ENCODE assay signal across 24 cellular contexts in the genomic region with DNA sequence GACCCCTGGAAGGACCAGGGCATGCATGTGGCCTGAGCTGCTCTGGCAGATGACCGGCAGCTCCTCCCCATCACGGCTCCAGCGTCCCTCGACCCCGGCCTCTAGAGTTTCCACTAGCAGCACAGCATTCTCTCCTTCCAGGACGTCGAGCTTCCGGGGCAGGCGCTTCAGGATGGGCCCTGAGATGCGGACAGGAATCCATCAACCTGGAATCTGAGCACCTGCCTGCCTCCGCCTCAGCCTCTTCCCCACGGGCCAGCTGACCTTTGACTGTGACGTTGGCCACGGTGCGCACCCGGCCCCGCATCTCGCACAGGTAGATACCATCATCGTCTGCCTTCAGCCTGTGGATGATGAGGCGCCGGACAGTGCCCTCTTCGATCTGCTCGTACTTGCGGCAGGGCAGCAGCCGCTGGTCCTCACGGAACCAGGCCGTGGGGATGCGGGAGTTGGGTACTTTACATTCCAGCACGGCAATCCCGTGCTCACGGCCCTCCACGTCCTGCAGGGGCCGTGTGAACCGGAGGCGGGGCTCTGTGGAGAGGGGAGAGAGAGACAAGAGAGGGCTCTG. TPM values are rescaled to one million over a fixed set of nuclear protein-coding genes. Genes with fewer than 3 reads are reported as not detected.
A peak's percentile ranks its signal among the peaks of the same experiment; 100 is the strongest.
DNase-seq lines count a peak whose midpoint lies in the region; ATAC-seq, FAIRE-seq and TF ChIP-seq lines count a peak whose summit lies in the region.
"Had no signal": no experiment of that assay in that cellular context is flagged by ENCODE, and none has a peak within 500 bp of the region (broad histone marks: within the 10 kb centered on the region; RNA-seq: fewer than 3 reads in every experiment).

No MANE protein-coding gene starts in this region.

- intact Hi-C loops in kidney (cut with DNase I) (no loop called here), ascending aorta (cut with DNase I) (no loop called here)

- H4K20me1 ChIP-seq in GM23338 (replicated peaks; ENCODE audit: insufficient read depth) (no peaks in the 10 kb centered on the region), neural progenitor cell (ENCODE audit: low read depth) (peaks cover 26% of the 10 kb centered on the region)

- H3K27ac ChIP-seq in GM23338 (ENCODE audit: low read depth) = no peak overlapping the region
- no peak overlapping the region for H3K27ac ChIP-seq in HEK293 (ENCODE audit: extremely low read depth, low read depth, low read length)
- no peak overlapping the region for H3K27ac ChIP-seq in kidney (ENCODE audit: low read depth in 2 of 2, low read length in 2 of 2)
- no peak overlapping the region for H3K27ac ChIP-seq in neural progenitor cell
- H3K27ac ChIP-seq in ascending aorta = no peak overlapping the region
- H3K27ac ChIP-seq: A549, GM23248, HL-60 had no signal

- FAIRE-seq in kidney (lab: Jason Lieb, UNC) = no peak
- FAIRE-seq: A549, D721Med, G401.6, GM12892, GM19239 had no signal

- H3K27me3 ChIP-seq in GM23338 (ENCODE audit: insufficient read depth) = peaks cover 13% of the 10 kb centered on the region
- peaks cover 17% of the 10 kb centered on the region for H3K27me3 ChIP-seq in neural progenitor cell
- H3K27me3 ChIP-seq in ascending aorta = no peaks in the 10 kb centered on the region

- peaks cover 34% of the 10 kb centered on the region for H3K27me3 Mint-ChIP-seq in GM23338 (ENCODE audit: insufficient read depth, low read depth, poor library complexity)
- peaks cover 8% of the 10 kb centered on the region for H3K27me3 Mint-ChIP-seq in neural progenitor cell (ENCODE audit: insufficient read depth, low read depth)

- H3K4me3 Mint-ChIP-seq in GM23338 = no peak overlapping the region; the same call in 2 of the 3 replicates
- peak overlapping the region; percentile 33 for H3K4me3 Mint-ChIP-seq in neural progenitor cell
- H3K4me3 Mint-ChIP-seq: CD14-positive monocyte; CD8-positive, alpha-beta T cell had no signal

- peaks cover 20% of the 10 kb centered on the region; the same call in 1 of the 2 replicates for H3K79me2 ChIP-seq in GM23338 (replicated peaks; ENCODE audit: insufficient read depth)
- peaks cover 10% of the 10 kb centered on the region for H3K79me2 ChIP-seq in neural progenitor cell (ENCODE audit: low read depth)

- CTCF ChIA-PET in HEK293 (lab: Yijun Ruan, JAX) = interaction anchor here (1.1 to 1.4 kb wide), 2 partner anchors 71 to 74 kb away, joined by 3 to 7 read pairs; no protein-coding TSS in a partner anchor

- ATAC-seq in GM23338 = no peak; the same call in 2 of the 3 replicates
- no peak for ATAC-seq in GM21717 (IDR thresholded peaks at IDR 0.05; ENCODE audit: unreplicated experiment)
- no peak for ATAC-seq in HG02973 (IDR thresholded peaks at IDR 0.05; ENCODE audit: unreplicated experiment)
- ATAC-seq in GM18517 (IDR thresholded peaks at IDR 0.05; ENCODE audit: unreplicated experiment) = no peak
- ATAC-seq: A549; CD8-positive, alpha-beta T cell had no signal

- TF ChIP-seq CTCF in GM23338 (conservative IDR thresholded peaks at IDR 0.05; ENCODE audit: low read depth in 2 of 2) = no peak
- TF ChIP-seq CTCF in HEK293 (tag by site-specific recombination; IDR thresholded peaks at IDR 0.05) = no peak
- TF ChIP-seq CTCF in kidney (IDR thresholded peaks at IDR 0.05; ENCODE audit: borderline replicate concordance, extremely low read depth, insufficient read depth) = no peak
- no peak for TF ChIP-seq CTCF in neural progenitor cell (IDR thresholded peaks at IDR 0.05)
- no peak for TF ChIP-seq CTCF in ascending aorta (IDR thresholded peaks at IDR 0.05)

- H3K36me3 Mint-ChIP-seq in GM23338 (ENCODE audit: low read depth) (peaks cover 69% of the 10 kb centered on the region), neural progenitor cell (peaks cover 35% of the 10 kb centered on the region)
- H3K36me3 Mint-ChIP-seq: CD8-positive, alpha-beta T cell; IgD-negative memory B cell had no signal

- H3F3A ChIP-seq in GM23338 (replicated peaks; ENCODE audit: low read depth) (peaks cover 36% of the 10 kb centered on the region), neural progenitor cell (ENCODE audit: low read depth) (peaks cover 14% of the 10 kb centered on the region)

- H3K4me1 ChIP-seq in GM23338 (ENCODE audit: insufficient read depth) = peaks cover 58% of the 10 kb centered on the region
- H3K4me1 ChIP-seq in HEK293 (ENCODE audit: control insufficient read depth, insufficient read depth, low read length) = peaks cover 13% of the 10 kb centered on the region
- peaks cover 10 to 11% of the 10 kb centered on the region in 2 donors for H3K4me1 ChIP-seq in kidney (ENCODE audit: control insufficient read depth in 1 of 2, insufficient read depth in 1 of 2, low read depth in 1 of 2, low read length in 2 of 2)
- peaks cover 8% of the 10 kb centered on the region for H3K4me1 ChIP-seq in neural progenitor cell
- H3K4me1 ChIP-seq in ascending aorta = peaks cover 0 to 12% of the 10 kb centered on the region in 2 donors

- peak; percentile 60 for DNase-seq in GM23338 (ENCODE audit: low spot score)
- DNase-seq in kidney = peak; percentile 69
- DNase-seq in neural progenitor cell (ENCODE audit: low spot score) = no peak
- no peak for DNase-seq in ascending aorta (ENCODE audit: low spot score in 2 of 2)
- DNase-seq: CD8-positive, alpha-beta T cell; COR-L47; DMS153; DMS79 treated with DMSO at 0.1 percent for 48 hours; EL; GM23248; HCEC 1CT; KG1 had no signal

- H2AFZ ChIP-seq in GM23338 = no peak overlapping the region
- no peak overlapping the region for H2AFZ ChIP-seq in neural progenitor cell (replicated peaks)
- H2AFZ ChIP-seq: GM23248 had no signal

- H3K9me2 ChIP-seq in GM23338 (ENCODE audit: insufficient read depth) = no peaks in the 10 kb centered on the region

- POLR2A ChIA-PET in HEK293 (lab: Yijun Ruan, JAX) = interaction anchor here (1.0 to 2.8 kb wide), 4 partner anchors 9 to 29 kb away, joined by 3 to 12 read pairs (median 4); partner anchors contain the start of gene STK11IP

- H3K9me3 ChIP-seq in HEK293 (ENCODE audit: control insufficient read depth, insufficient read depth, low read depth, low read length) (no peaks in the 10 kb centered on the region), kidney (ENCODE audit: control insufficient read depth in 1 of 2, low read length in 2 of 2) (no peaks in the 10 kb centered on the region), neural progenitor cell (ENCODE audit: low read depth) (no peaks in the 10 kb centered on the region), ascending aorta (no peaks in the 10 kb centered on the region)
- H3K9me3 ChIP-seq: A549 had no signal

- H3K27ac Mint-ChIP-seq in GM23338 = no peak overlapping the region
- H3K27ac Mint-ChIP-seq in neural progenitor cell = no peak overlapping the region
- H3K27ac Mint-ChIP-seq: CD14-positive monocyte; CD8-positive, alpha-beta T cell; IgD-negative memory B cell had no signal

- H3K4me2 ChIP-seq in GM23338 (no peak overlapping the region), neural progenitor cell (no peak overlapping the region)
- H3K4me2 ChIP-seq: A549 had no signal

- H3K36me3 ChIP-seq in GM23338 (ENCODE audit: insufficient read depth) (peaks cover 5% of the 10 kb centered on the region; the same call in 1 of the 2 replicates), HEK293 (ENCODE audit: control insufficient read depth in 2 of 2, insufficient read depth in 1 of 2, low read length in 2 of 2) (peaks cover 13 to 72% of the 10 kb centered on the region in 2 experiments; a peak in 2 of 3 replicates), kidney (ENCODE audit: control insufficient read depth in 1 of 2, insufficient read depth in 2 of 2, low read length in 2 of 2) (peaks cover 3 to 8% of the 10 kb centered on the region in 2 donors), neural progenitor cell (no peaks in the 10 kb centered on the region), ascending aorta (peaks cover 16 to 24% of the 10 kb centered on the region in 2 donors)

- H3K4me1 Mint-ChIP-seq in GM23338 (peaks cover 66% of the 10 kb centered on the region), neural progenitor cell (peaks cover 27% of the 10 kb centered on the region)

- no peak overlapping the region for H3K4me3 ChIP-seq in GM23338
- no peak overlapping the region for H3K4me3 ChIP-seq in HEK293 (ENCODE audit: low read depth, low read length)
- H3K4me3 ChIP-seq in kidney (ENCODE audit: low read length in 2 of 2) = no peak overlapping the region
- no peak overlapping the region for H3K4me3 ChIP-seq in neural progenitor cell
- no peak overlapping the region for H3K4me3 ChIP-seq in ascending aorta
- H3K4me3 ChIP-seq: A549, GM23248 had no signal

- peaks cover 2% of the 10 kb centered on the region; the same call in 2 of the 3 replicates for H3K9me3 Mint-ChIP-seq in GM23338
- peaks cover 4% of the 10 kb centered on the region for H3K9me3 Mint-ChIP-seq in neural progenitor cell
- H3K9me3 Mint-ChIP-seq: CD8-positive, alpha-beta T cell had no signal

- H3K9ac ChIP-seq in kidney (ENCODE audit: low read length in 2 of 2) = no peak overlapping the region
- H3K9ac ChIP-seq in neural progenitor cell = no peak overlapping the region
- H3K9ac ChIP-seq: GM23248 had no signal

RNA-seq across cellular contexts. Expression of gene OBSL1, which starts 3.5 kb away (rescaled TPM):
- total RNA-seq in GM23338 (2014; rRNA removed; shearing (Covaris generic)) = 164 and 207 TPM in 2 replicates
- polyA plus RNA-seq in GM23338 (2016; fragmentation: Nextera tagmentation; extraction: Ambion mirVana) (94.9 and 102 TPM in 2 replicates), kidney (ENCODE audit: insufficient read depth, low read depth, low replicate concordance) (89.5 TPM)
- total RNA-seq in kidney (123 TPM), neural progenitor cell (ENCODE audit: low replicate concordance) (31.0 and 111 TPM in 2 replicates), ascending aorta (151 TPM)
- polyA plus RNA-seq: CD14-positive monocyte, IgD-negative memory B cell had no signal

RNA-seq across cellular contexts. Expression of gene INHA, which starts 4.2 kb away (rescaled TPM):
- total RNA-seq in GM23338 (2014; rRNA removed; shearing (Covaris generic)) = 0.31 and 1.6 TPM in 2 replicates
- polyA plus RNA-seq in GM23338 (2016; fragmentation: Nextera tagmentation; extraction: Ambion mirVana) = 0.56 and 1.5 TPM in 2 replicates
- total RNA-seq in kidney = 1.2 TPM
- 2.5 TPM for polyA plus RNA-seq in kidney (ENCODE audit: insufficient read depth, low read depth, low replicate concordance)
- total RNA-seq in neural progenitor cell (ENCODE audit: low replicate concordance) = 0.31 TPM in 1 of 2 replicates, not detected in the other
- total RNA-seq in ascending aorta = not detected
- total RNA-seq: CD8-positive, alpha-beta T cell had no signal
- polyA plus RNA-seq: CD14-positive monocyte, IgD-negative memory B cell had no signal

RNA-seq across cellular contexts. Expression of gene TMEM198, which starts 24.0 kb away (rescaled TPM):
- total RNA-seq in GM23338 (2014; rRNA removed; shearing (Covaris generic)) = 13.7 and 25.6 TPM in 2 replicates
- polyA plus RNA-seq in GM23338 (2016; fragmentation: Nextera tagmentation; extraction: Ambion mirVana) = 5.6 TPM in 2 replicates
- total RNA-seq in kidney = 4.5 TPM
- 4.2 TPM for polyA plus RNA-seq in kidney (ENCODE audit: insufficient read depth, low read depth, low replicate concordance)
- 0.79 and 2.3 TPM in 2 replicates for total RNA-seq in neural progenitor cell (ENCODE audit: low replicate concordance)
- total RNA-seq in ascending aorta = 6.0 TPM
- polyA plus RNA-seq: CD14-positive monocyte had no signal

RNA-seq across cellular contexts. Expression of gene CHPF, which starts 24.3 kb away (rescaled TPM):
- 232 and 252 TPM in 2 replicates for total RNA-seq in GM23338 (2014; rRNA removed; shearing (Covaris generic))
- 34.4 and 36.5 TPM in 2 replicates for polyA plus RNA-seq in GM23338 (2016; fragmentation: Nextera tagmentation; extraction: Ambion mirVana)
- total RNA-seq in kidney = 59.5 TPM
- polyA plus RNA-seq in kidney (ENCODE audit: insufficient read depth, low read depth, low replicate concordance) = 57.3 TPM
- total RNA-seq in neural progenitor cell (ENCODE audit: low replicate concordance) = 6.7 and 27.7 TPM in 2 replicates
- 249 TPM for total RNA-seq in ascending aorta

RNA-seq across cellular contexts. Expression of gene STK11IP, which starts 29.8 kb away (rescaled TPM):
- total RNA-seq in GM23338 (2014; rRNA removed; shearing (Covaris generic)) = 28.1 and 29.3 TPM in 2 replicates
- polyA plus RNA-seq in GM23338 (2016; fragmentation: Nextera tagmentation; extraction: Ambion mirVana) (14.2 and 16.6 TPM in 2 replicates), kidney (ENCODE audit: insufficient read depth, low read depth, low replicate concordance) (12.5 TPM)
- total RNA-seq in kidney (33.7 TPM), neural progenitor cell (ENCODE audit: low replicate concordance) (16.8 and 22.7 TPM in 2 replicates), ascending aorta (138 TPM)

Comparison
In these comparisons a context has a peak if more than half of its experiments do, and no peak if none do; other contexts are left out.
1. DNase-seq: peak in GM23338 (single experiment) and kidney (single experiment); none in neural progenitor cell (single experiment) and ascending aorta (0 of 2).